ENCODE assay signal across 8 cellular contexts in the genomic region with DNA sequence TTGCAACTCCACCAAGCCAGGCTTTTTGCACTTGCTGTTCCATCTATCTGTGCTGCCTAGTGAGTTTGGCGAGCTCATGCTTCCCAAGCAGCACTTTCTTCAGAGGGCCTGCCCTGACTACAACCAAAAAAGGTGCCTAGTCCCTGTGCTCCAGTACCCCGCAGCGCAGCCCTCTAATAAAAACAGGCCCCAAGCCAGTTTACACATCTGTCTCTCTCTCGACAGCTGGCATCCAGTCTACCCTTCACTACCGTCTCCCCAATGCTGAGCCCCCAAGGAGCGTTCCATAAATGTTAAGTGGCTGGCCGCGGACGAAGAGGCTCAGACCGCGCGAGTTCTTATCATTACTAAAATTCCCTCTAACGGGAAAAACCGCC. TPM values are rescaled to one million over a fixed set of nuclear protein-coding genes. Genes with fewer than 3 reads are reported as not detected.
DNase-seq lines count a peak whose midpoint lies in the region; ATAC-seq and FAIRE-seq lines count a peak whose summit lies in the region.

No MANE protein-coding gene starts in this region.

- peak overlapping the region in 1 of 2 donors; percentile 89 for H3K27ac ChIP-seq in small intestine (ENCODE audit: low read depth in 1 of 2, low read length in 1 of 2)

- peak overlapping the region; percentile 96 for H3K4me3 Mint-ChIP-seq in activated CD4-positive, alpha-beta T cell treated with anti-CD3 and anti-CD28 coated beads, Interleukin-2, amount 10 ng/mL, durations not matched to agents 7 days and 5 days
- H3K4me3 Mint-ChIP-seq in activated naive CD8-positive, alpha-beta T cell treated with anti-CD3 and anti-CD28 coated beads, Interleukin-2, amount 50 U/mL, for 24 hours, result peak overlapping the region; percentile 95

- H3K36me3 ChIP-seq in iPS-15b (ENCODE audit: control insufficient read depth, insufficient read depth, low read length) (no peaks in the 10 kb centered on the region), small intestine (ENCODE audit: control insufficient read depth in 2 of 2, insufficient read depth in 2 of 2, low read length in 2 of 2) (no peaks in the 10 kb centered on the region)

- peak; percentile 16 for ATAC-seq in HG03520 (IDR thresholded peaks at IDR 0.05; ENCODE audit: unreplicated experiment)
- no peak for ATAC-seq in activated naive CD8-positive, alpha-beta T cell treated with anti-CD3 and anti-CD28 coated beads, Interleukin-2, amount 50 U/mL, for 24 hours

- peaks cover 12% of the 10 kb centered on the region for H3K36me3 Mint-ChIP-seq in activated CD4-positive, alpha-beta T cell treated with anti-CD3 and anti-CD28 coated beads, Interleukin-2, amount 10 ng/mL, durations not matched to agents 7 days and 5 days (ENCODE audit: low read depth)
- peaks cover 11% of the 10 kb centered on the region for H3K36me3 Mint-ChIP-seq in activated naive CD8-positive, alpha-beta T cell treated with anti-CD3 and anti-CD28 coated beads, Interleukin-2, amount 50 U/mL, for 24 hours (ENCODE audit: low read depth)

- peaks cover 41% of the 10 kb centered on the region for H3K4me1 Mint-ChIP-seq in activated CD4-positive, alpha-beta T cell treated with anti-CD3 and anti-CD28 coated beads, Interleukin-2, amount 10 ng/mL, durations not matched to agents 7 days and 5 days
- peaks cover 48% of the 10 kb centered on the region for H3K4me1 Mint-ChIP-seq in activated naive CD8-positive, alpha-beta T cell treated with anti-CD3 and anti-CD28 coated beads, Interleukin-2, amount 50 U/mL, for 24 hours

- no peak for FAIRE-seq in small intestine (lab: Jason Lieb, UNC)

- peaks cover 3% of the 10 kb centered on the region for H3K27me3 Mint-ChIP-seq in activated CD4-positive, alpha-beta T cell treated with anti-CD3 and anti-CD28 coated beads, Interleukin-2, amount 10 ng/mL, durations not matched to agents 7 days and 5 days
- H3K27me3 Mint-ChIP-seq in activated naive CD8-positive, alpha-beta T cell treated with anti-CD3 and anti-CD28 coated beads, Interleukin-2, amount 50 U/mL, for 24 hours, result peaks cover 4% of the 10 kb centered on the region

- peaks cover 11% of the 10 kb centered on the region for H3K4me1 ChIP-seq in iPS-15b (ENCODE audit: control insufficient read depth, insufficient read depth, low read length)
- peaks cover 5 to 6% of the 10 kb centered on the region in 2 donors for H3K4me1 ChIP-seq in small intestine (ENCODE audit: control insufficient read depth in 2 of 2, insufficient read depth in 1 of 2, low read depth in 1 of 2, low read length in 1 of 2)

- H3K9ac ChIP-seq in iPS-15b (ENCODE audit: low read depth, low read length), result peak overlapping the region; percentile 92

- WGBS in small intestine, 3 donors, result 0 to 1% (median 0%) methylated on average over 14 of the region's 14 CpGs

- no peaks in the 10 kb centered on the region for H3K27me3 ChIP-seq in iPS-15b (ENCODE audit: control insufficient read depth, insufficient read depth, low read length)
- H3K27me3 ChIP-seq in small intestine (ENCODE audit: control insufficient read depth in 2 of 2, insufficient read depth in 2 of 2, low read length in 2 of 2), result no peaks in the 10 kb centered on the region

- POLR2A ChIA-PET in activated CD4-positive, alpha-beta T cell treated with anti-CD3 and anti-CD28 coated beads, Interleukin-2, amount 10 ng/mL, durations not matched to agents 7 days and 5 days (lab: Charles Lee), result no interaction called here

- H3K4me3 ChIP-seq in iPS-15b (ENCODE audit: low read depth, low read length) (peak overlapping the region; percentile 91), small intestine (ENCODE audit: low read depth in 1 of 2, low read length in 2 of 2) (peak overlapping the region; percentile 69 to 95)

- peak; percentile 10 for DNase-seq in activated CD4-positive, alpha-beta T cell treated with anti-CD3 and anti-CD28 coated beads, Interleukin-2, amount 10 ng/mL, durations not matched to agents 7 days and 5 days
- no peak for DNase-seq in activated CD4-positive, alpha-beta T cell treated with anti-CD3 and anti-CD28 coated beads for 1 hour
- DNase-seq in activated naive CD8-positive, alpha-beta T cell treated with anti-CD3 and anti-CD28 coated beads, Interleukin-2, amount 50 U/mL, for 24 hours, result peak; percentile 16
- DNase-seq in small intestine (peak; percentile 3), mesenteric fat pad (ENCODE audit: low spot score) (no peak), NCI-H1694 (lab: John Stamatoyannopoulos, UW) (no peak)

- peak overlapping the region; percentile 93 for H3K27ac Mint-ChIP-seq in activated CD4-positive, alpha-beta T cell treated with anti-CD3 and anti-CD28 coated beads, Interleukin-2, amount 10 ng/mL, durations not matched to agents 7 days and 5 days
- peak overlapping the region; percentile 96 for H3K27ac Mint-ChIP-seq in activated naive CD8-positive, alpha-beta T cell treated with anti-CD3 and anti-CD28 coated beads, Interleukin-2, amount 50 U/mL, for 24 hours

- H3K9me3 Mint-ChIP-seq in activated CD4-positive, alpha-beta T cell treated with anti-CD3 and anti-CD28 coated beads, Interleukin-2, amount 10 ng/mL, durations not matched to agents 7 days and 5 days, result peaks cover 2% of the 10 kb centered on the region
- no peaks in the 10 kb centered on the region for H3K9me3 Mint-ChIP-seq in activated naive CD8-positive, alpha-beta T cell treated with anti-CD3 and anti-CD28 coated beads, Interleukin-2, amount 50 U/mL, for 24 hours

- H3K9me3 ChIP-seq in iPS-15b (ENCODE audit: control insufficient read depth, insufficient read depth, low read length) (no peaks in the 10 kb centered on the region), small intestine (ENCODE audit: control insufficient read depth, low read depth) (no peaks in the 10 kb centered on the region)

- CTCF ChIA-PET in activated CD4-positive, alpha-beta T cell treated with anti-CD3 and anti-CD28 coated beads, Interleukin-2, amount 10 ng/mL, durations not matched to agents 7 days and 5 days (lab: Charles Lee), result interaction anchor here (0.6 to 2.6 kb wide), 30 partner anchors 9 to 559 kb away, joined by 3 to 34 read pairs (median 4); a partner anchor contains a TSS

RNA-seq across cellular contexts. Expression of a gene that starts 0.5 kb away (rescaled TPM):
- total RNA-seq in activated CD4-positive, alpha-beta T cell treated with anti-CD3 and anti-CD28 coated beads, Interleukin-2, amount 10 ng/mL, durations not matched to agents 7 days and 5 days, result 10 to 100 TPM; 63.1 to 72.2 TPM
- polyA plus RNA-seq in small intestine, result 10 to 100 TPM; 64.1 to 69.4 (median 69.1) TPM
- total RNA-seq in mesenteric fat pad, result 43.3 TPM

RNA-seq across cellular contexts. Expression of a gene that starts 56.9 kb away (rescaled TPM):
- total RNA-seq in activated CD4-positive, alpha-beta T cell treated with anti-CD3 and anti-CD28 coated beads, Interleukin-2, amount 10 ng/mL, durations not matched to agents 7 days and 5 days, result 10 to 100 TPM; 10.1 to 12.0 TPM
- 10 to 100 TPM; 13.2 to 33.9 (median 27.7) TPM for polyA plus RNA-seq in small intestine
- total RNA-seq in mesenteric fat pad, result 11.4 TPM

Comparison
In these comparisons a context has a peak if more than half of its experiments do, and no peak if none do; other contexts are left out.
1. DNase-seq: peak in activated CD4-positive, alpha-beta T cell treated with anti-CD3 and anti-CD28 coated beads, Interleukin-2, amount 10 ng/mL, durations not matched to agents 7 days and 5 days (single experiment), activated naive CD8-positive, alpha-beta T cell treated with anti-CD3 and anti-CD28 coated beads, Interleukin-2, amount 50 U/mL, for 24 hours (single experiment) and small intestine (single experiment); none in activated CD4-positive, alpha-beta T cell treated with anti-CD3 and anti-CD28 coated beads for 1 hour (single experiment), mesenteric fat pad (single experiment) and NCI-H1694 (single experiment).